In the genomic region with DNA sequence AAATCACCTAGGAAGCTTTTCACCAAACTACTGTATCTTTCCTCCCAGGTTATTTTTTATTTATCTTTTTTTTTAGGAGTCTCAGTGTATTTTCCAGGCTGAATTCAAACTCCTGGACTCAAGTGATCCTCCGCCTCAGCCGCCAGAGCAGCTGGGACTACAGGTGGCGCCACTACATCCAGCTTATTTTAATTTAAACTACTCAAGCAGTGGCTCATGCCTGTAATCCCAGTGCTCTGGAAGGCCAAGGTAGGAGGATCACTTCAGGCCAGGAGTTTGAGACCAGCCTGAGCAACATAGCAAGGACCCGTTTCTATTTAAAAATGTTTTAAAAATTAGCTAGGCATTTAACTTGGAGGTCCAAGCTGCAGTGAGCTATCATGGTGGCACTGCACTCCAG, we compare ENCODE assay signal across 17 cellular contexts. TPM values are rescaled to one million over a fixed set of nuclear protein-coding genes. Genes with fewer than 3 reads are reported as not detected.
DNase-seq lines count a peak whose midpoint lies in the region; ATAC-seq, FAIRE-seq and TF ChIP-seq lines count a peak whose summit lies in the region.
"Had no signal": no experiment of that assay in that cellular context is flagged by ENCODE, and none has a peak within 500 bp of the region (broad histone marks: within the 10 kb centered on the region; RNA-seq: fewer than 3 reads in every experiment).

No MANE protein-coding gene starts in this region.

- H3K79me2 ChIP-seq in mammary epithelial cell (ENCODE audit: insufficient read depth, low read length) (no peaks in the 10 kb centered on the region), PC-3 (ENCODE audit: low read length) (no peaks in the 10 kb centered on the region)

- no peaks in the 10 kb centered on the region for H3K9me2 ChIP-seq in PC-3 (replicated peaks; ENCODE audit: low read length)

- H2AFZ ChIP-seq in mammary epithelial cell (ENCODE audit: low read depth, low read length) (no peak overlapping the region), PC-3 (ENCODE audit: low read length) (no peak overlapping the region)

- H3K4me3 ChIP-seq in mammary epithelial cell (replicated peaks in 1 of 3; ENCODE audit: insufficient read depth in 1 of 3, low read depth in 2 of 3, low read length in 3 of 3): no peak overlapping the region
- no peak overlapping the region for H3K4me3 ChIP-seq in PC-3 (ENCODE audit: low read length)
- no peak overlapping the region for H3K4me3 ChIP-seq in choroid plexus epithelial cell (ENCODE audit: low read depth, low read length)
- no peak overlapping the region for H3K4me3 ChIP-seq in upper lobe of left lung
- H3K4me3 ChIP-seq: breast epithelium, Peyer's patch, thoracic aorta had no signal

- FAIRE-seq in H54 (lab: Jason Lieb, UNC): no peak

- H3K4me3 Mint-ChIP-seq in MCF 10A (ENCODE audit: unreplicated experiment): no peak overlapping the region
- H3K4me3 Mint-ChIP-seq: natural killer cell treated with Interleukin-12 subunit alpha and Interleukin-12 subunit beta and Interleukin-15 and Interleukin-18, amount 100 ng/mL, for 72 hours had no signal

- H3K27me3 ChIP-seq in mammary epithelial cell (ENCODE audit: insufficient read depth, low read length): no peaks in the 10 kb centered on the region
- no peaks in the 10 kb centered on the region for H3K27me3 ChIP-seq in PC-3 (ENCODE audit: low read length)
- H3K27me3 ChIP-seq in upper lobe of left lung: no peaks in the 10 kb centered on the region
- H3K27me3 ChIP-seq: breast epithelium, Peyer's patch had no signal

- H3K4me1 ChIP-seq in mammary epithelial cell (ENCODE audit: insufficient read depth, low read length): peaks cover 7% of the 10 kb centered on the region
- no peaks in the 10 kb centered on the region for H3K4me1 ChIP-seq in PC-3 (ENCODE audit: insufficient read depth, low read length)
- H3K4me1 ChIP-seq in upper lobe of left lung: no peaks in the 10 kb centered on the region
- H3K4me1 ChIP-seq: breast epithelium, Peyer's patch had no signal

- no peak for ATAC-seq in PC-3
- no peak for ATAC-seq in upper lobe of left lung (ENCODE audit: low FRiP score in 2 of 2)
- ATAC-seq: left colon; natural killer cell treated with Interleukin-12 subunit alpha and Interleukin-12 subunit beta and Interleukin-15 and Interleukin-18, amount 100 ng/mL, for 72 hours had no signal

- H3K27ac ChIP-seq in mammary epithelial cell (ENCODE audit: insufficient read depth, low read depth, low read length) (no peak overlapping the region), PC-3 (ENCODE audit: low read length) (no peak overlapping the region), upper lobe of left lung (no peak overlapping the region)
- H3K27ac ChIP-seq: breast epithelium, Peyer's patch, thoracic aorta had no signal

- no peaks in the 10 kb centered on the region for H3K9me3 ChIP-seq in mammary epithelial cell (replicated peaks; ENCODE audit: insufficient read depth, low read length)
- H3K9me3 ChIP-seq in PC-3 (ENCODE audit: low read length): no peaks in the 10 kb centered on the region
- no peaks in the 10 kb centered on the region for H3K9me3 ChIP-seq in upper lobe of left lung
- H3K9me3 ChIP-seq: breast epithelium, Peyer's patch, thoracic aorta had no signal

- intact Hi-C loops in MCF 10A (cut with micrococcal nuclease): no loop called here
- intact Hi-C loops in mammary epithelial cell (cut with micrococcal nuclease): no loop called here
- intact Hi-C loops in PC-3 (cut with micrococcal nuclease): no loop called here

- BruUV-seq in MCF 10A (replicated peaks; lab: Mats Ljungman, UMichigan): no TSS peak
- no TSS peak for BruUV-seq in mammary epithelial cell (replicated peaks; lab: Mats Ljungman, UMichigan)
- no TSS peak for BruUV-seq in PC-3 (replicated peaks; lab: Mats Ljungman, UMichigan)

- POLR2A ChIA-PET in MCF 10A (lab: Yijun Ruan, JAX): no interaction called here
- POLR2A ChIA-PET in PC-3 (lab: Charles Lee; ENCODE audit: unreplicated experiment): no interaction called here

- H3K9ac ChIP-seq in mammary epithelial cell (ENCODE audit: insufficient read depth, low read length) (no peak overlapping the region), PC-3 (ENCODE audit: low read length) (no peak overlapping the region)

- CTCF ChIA-PET in MCF 10A (lab: Yijun Ruan, JAX): interaction anchor here (0.6 to 1.4 kb wide), 5 partner anchors 8 to 442 kb away, joined by 3 to 7 read pairs (median 3); no protein-coding TSS in a partner anchor
- CTCF ChIA-PET in mammary epithelial cell (lab: Charles Lee; ENCODE audit: low non-redundant PET): interaction anchor here (0.5 kb wide), 1 partner anchor 369 kb away, joined by 3 read pairs; no protein-coding TSS in a partner anchor
- CTCF ChIA-PET in PC-3 (lab: Charles Lee): interaction anchor here (0.7 kb wide), 1 partner anchor 1069 kb away, joined by 4 read pairs; no protein-coding TSS in a partner anchor

- no peak for TF ChIP-seq EP300 in upper lobe of left lung (IDR thresholded peaks at IDR 0.05)

- TF ChIP-seq POLR2A in H54 (IDR thresholded peaks at IDR 0.05; ENCODE audit: low read depth, low read length): no peak
- no peak for TF ChIP-seq POLR2A in upper lobe of left lung (IDR thresholded peaks at IDR 0.05)

- H3K27ac Mint-ChIP-seq in MCF 10A (ENCODE audit: low read depth, unreplicated experiment): no peak overlapping the region
- H3K27ac Mint-ChIP-seq: natural killer cell treated with Interleukin-12 subunit alpha and Interleukin-12 subunit beta and Interleukin-15 and Interleukin-18, amount 100 ng/mL, for 72 hours had no signal

- no peak overlapping the region for H3K4me2 ChIP-seq in mammary epithelial cell (ENCODE audit: insufficient read depth, low read depth, low read length)
- H3K4me2 ChIP-seq in PC-3 (ENCODE audit: low read length): no peak overlapping the region

- H3K9me3 Mint-ChIP-seq in MCF 10A (ENCODE audit: unreplicated experiment): no peaks in the 10 kb centered on the region
- H3K9me3 Mint-ChIP-seq: natural killer cell treated with Interleukin-12 subunit alpha and Interleukin-12 subunit beta and Interleukin-15 and Interleukin-18, amount 100 ng/mL, for 72 hours had no signal

- in situ Hi-C loops in mammary epithelial cell (cut with MboI; ENCODE audit: low sequenced_read_pairs in 2 of 2): no loop called here

- TF ChIP-seq CTCF in MCF 10A (IDR thresholded peaks at IDR 0.05; ENCODE audit: unreplicated experiment): peak; percentile 11
- no peak for TF ChIP-seq CTCF in mammary epithelial cell (conservative IDR thresholded peaks at IDR 0.05 in 1 of 2, IDR thresholded peaks at IDR 0.05 in 1 of 2; ENCODE audit: extremely low read depth in 1 of 2, insufficient read depth in 1 of 2, low read depth in 1 of 2, low read length in 2 of 2)
- peak; percentile 22; the same call in 1 of the 2 replicates for TF ChIP-seq CTCF in PC-3 (conservative IDR thresholded peaks at IDR 0.05; ENCODE audit: low read depth, low read length)
- TF ChIP-seq CTCF in choroid plexus epithelial cell (conservative IDR thresholded peaks at IDR 0.05; ENCODE audit: low read depth, low read length): peak; percentile 45
- TF ChIP-seq CTCF in upper lobe of left lung (IDR thresholded peaks at IDR 0.05): no peak

- H3K36me3 ChIP-seq in mammary epithelial cell (ENCODE audit: insufficient read depth, low read length): no peaks in the 10 kb centered on the region
- H3K36me3 ChIP-seq in PC-3 (ENCODE audit: low read depth, low read length): no peaks in the 10 kb centered on the region
- no peaks in the 10 kb centered on the region for H3K36me3 ChIP-seq in upper lobe of left lung
- H3K36me3 ChIP-seq: breast epithelium, Peyer's patch, thoracic aorta had no signal

- peaks cover 11% of the 10 kb centered on the region for H3K4me1 Mint-ChIP-seq in MCF 10A (ENCODE audit: insufficient read depth, unreplicated experiment)

- H3F3A ChIP-seq in PC-3 (ENCODE audit: low read length, unreplicated experiment): no peaks in the 10 kb centered on the region

- no peaks in the 10 kb centered on the region for H3K36me3 Mint-ChIP-seq in MCF 10A (ENCODE audit: insufficient read depth, unreplicated experiment)
- H3K36me3 Mint-ChIP-seq: natural killer cell treated with Interleukin-12 subunit alpha and Interleukin-12 subunit beta and Interleukin-15 and Interleukin-18, amount 100 ng/mL, for 72 hours had no signal

- 92% methylated on average over 4 of the region's 4 CpGs for WGBS in mammary epithelial cell (ENCODE audit: low coverage, missing lambda C conversion rate)
- 91 to 97% methylated on average over 4 of the region's 4 CpGs for WGBS in upper lobe of left lung, 2 donors

- H3K27me3 Mint-ChIP-seq in MCF 10A (ENCODE audit: insufficient read depth, unreplicated experiment): no peaks in the 10 kb centered on the region

- no peaks in the 10 kb centered on the region for H4K20me1 ChIP-seq in mammary epithelial cell (ENCODE audit: insufficient read depth, low read length)
- H4K20me1 ChIP-seq in PC-3 (ENCODE audit: low read length): no peaks in the 10 kb centered on the region

- no peak for DNase-seq in MCF 10A (ENCODE audit: unreplicated experiment)
- no peak for DNase-seq in mammary epithelial cell
- no peak for DNase-seq in PC-3
- peak; percentile 13 for DNase-seq in choroid plexus epithelial cell (ENCODE audit: low read depth)
- DNase-seq in GOT3 (lab: John Stamatoyannopoulos, UW): no peak
- no peak for DNase-seq in H54 (ENCODE audit: insufficient read length, low spot score)
- DNase-seq in upper lobe of left lung: no peak
- DNase-seq in NCI-H2171 treated with DMSO at 0.1 percent for 48 hours (lab: John Stamatoyannopoulos, UW): no peak
- DNase-seq: activated CD4-positive, alpha-beta T cell treated with anti-CD3 and anti-CD28 coated beads for 48 hours; activated effector memory CD4-positive, alpha-beta T cell treated with Interleukin-2 at 50 U/mL for 16 hours; AML-193; left colon; NCI-H345; Peyer's patch had no signal

- dilution Hi-C loops in mammary epithelial cell (cut with HindIII; ENCODE audit: low sequenced_read_pairs): no loop called here

RNA-seq across cellular contexts. Expression of a gene that starts 37.8 kb away (rescaled TPM):
- total RNA-seq in MCF 10A (2022) (2.0 and 3.0 TPM in 2 replicates), mammary epithelial cell (1 to 10 TPM in 1 of 2 donors, under 1 TPM in 1; 0.67 to 4.0 TPM), PC-3 (2014; rRNA removed) (0.58 and 2.4 TPM in 2 replicates), upper lobe of left lung (1 to 10 TPM; 3.3 to 10.0 (median 5.6) TPM)
- polyA plus RNA-seq in mammary epithelial cell: 0.53 TPM
- polyA minus RNA-seq in mammary epithelial cell: 11.4 TPM

Comparison
In these comparisons a context has a peak if more than half of its experiments do, and no peak if none do; other contexts are left out.
1. CTCF ChIP-seq: peak in MCF 10A (single experiment), PC-3 (single experiment) and choroid plexus epithelial cell (single experiment); none in mammary epithelial cell (0 of 2) and upper lobe of left lung (0 of 6).